11 cellular contexts compared by ENCODE assay signal in the genomic region with DNA sequence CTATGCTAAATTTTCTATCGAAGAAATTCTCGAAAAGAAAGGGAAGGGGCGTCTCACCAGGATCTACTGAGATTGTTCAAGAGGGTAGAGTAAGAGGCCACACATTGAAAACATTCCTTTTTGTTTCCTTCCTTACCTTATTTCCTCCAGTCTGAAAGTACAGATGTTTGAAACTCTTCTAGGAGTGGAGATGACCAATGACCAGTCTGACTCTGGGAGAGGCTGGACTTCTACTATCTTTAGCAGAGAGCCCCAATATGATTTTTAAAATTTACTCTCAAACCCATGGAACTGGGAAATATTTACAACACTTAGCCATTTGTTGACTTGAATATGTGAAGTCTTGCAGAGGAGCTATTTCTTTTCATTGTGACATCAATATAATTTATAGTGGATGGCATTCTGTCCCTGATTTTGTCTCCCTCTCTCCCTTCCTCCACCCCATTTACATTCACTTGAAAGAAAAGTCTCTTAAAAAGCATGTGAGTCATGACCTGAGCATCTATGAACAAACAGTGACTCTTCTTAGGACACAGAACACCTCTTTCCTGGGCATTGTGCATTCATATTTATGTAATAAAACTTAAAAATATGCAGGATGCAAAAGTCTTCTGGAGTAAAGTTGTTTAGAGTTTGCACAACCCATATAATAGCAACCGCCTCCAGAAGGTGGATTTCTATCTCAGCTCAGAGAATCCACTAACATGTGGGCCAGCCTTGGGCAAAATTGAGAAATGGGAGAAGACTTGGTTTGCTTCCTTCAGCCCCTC. TPM values are rescaled to one million over a fixed set of nuclear protein-coding genes. Genes with fewer than 3 reads are reported as not detected.
DNase-seq lines count a peak whose midpoint lies in the region; ATAC-seq and TF ChIP-seq lines count a peak whose summit lies in the region.
"Had no signal": no experiment of that assay in that cellular context is flagged by ENCODE, and none has a peak within 500 bp of the region (broad histone marks: within the 10 kb centered on the region; RNA-seq: fewer than 3 reads in every experiment).

No MANE protein-coding gene starts in this region.

- CTCF ChIA-PET in HEK293T (lab: Yijun Ruan, JAX), result interaction anchor here (1.2 kb wide), 1 partner anchor 12 kb away, joined by 3 read pairs; no protein-coding TSS in a partner anchor

- POLR2A ChIA-PET in HEK293T (lab: Yijun Ruan, JAX), result no interaction called here

- no peak for DNase-seq in left ventricle myocardium inferior
- DNase-seq in cardiac septum (ENCODE audit: low spot score), result no peak
- peak; percentile 49 for DNase-seq in adipocyte (ENCODE audit: low read depth)
- DNase-seq in kidney glomerular epithelial cell (lab: John Stamatoyannopoulos, UW), result peak; percentile 51
- no peak for DNase-seq in HEK293T (ENCODE audit: extremely low spot score)
- DNase-seq in hypothalamus (lab: John Stamatoyannopoulos, UW), result no peak
- DNase-seq in medulla oblongata (ENCODE audit: extremely low spot score), result no peak
- DNase-seq: effector CD8-positive, alpha-beta T cell; NCI-H2107; stimulated activated naive B cell treated with anti-CD40 and anti-IgM and Interleukin-4, amounts not matched to agents 10 μg/mL and 1 μg/mL and 100 μg/mL, for 72 hours had no signal

- H3K4me1 ChIP-seq in left ventricle myocardium inferior, result peaks cover 11% of the 10 kb centered on the region
- peaks cover 49% of the 10 kb centered on the region for H3K4me1 ChIP-seq in adipocyte (ENCODE audit: control insufficient read depth, insufficient read depth, low read length)

- H3K36me3 ChIP-seq in left ventricle myocardium inferior (no peaks in the 10 kb centered on the region), adipocyte (ENCODE audit: control insufficient read depth, insufficient read depth, low read length, severe bottlenecking) (no peaks in the 10 kb centered on the region)

- H3K9ac ChIP-seq in adipocyte (ENCODE audit: low read length), result peak overlapping the region; percentile 86

- H3K4me3 ChIP-seq in left ventricle myocardium inferior (no peak overlapping the region), adipocyte (ENCODE audit: low read length) (peak overlapping the region; percentile 62)

- H3K27ac ChIP-seq in left ventricle myocardium inferior (replicated peaks), result peak overlapping the region; percentile 11

- TF ChIP-seq CTCF in left ventricle myocardium inferior (IDR thresholded peaks at IDR 0.05; ENCODE audit: borderline replicate concordance), result no peak

- no peak for ATAC-seq in GM21737 (IDR thresholded peaks at IDR 0.05; ENCODE audit: unreplicated experiment)
- ATAC-seq: stimulated activated naive B cell treated with anti-CD40 and anti-IgM and Interleukin-4, amounts not matched to agents 10 μg/mL and 1 μg/mL and 100 μg/mL, for 72 hours had no signal

- H3K27me3 ChIP-seq in left ventricle myocardium inferior (ENCODE audit: low read depth) (peaks cover 8% of the 10 kb centered on the region), adipocyte (replicated peaks; ENCODE audit: control insufficient read depth, insufficient read depth, low read length) (no peaks in the 10 kb centered on the region)

- H3K9me3 ChIP-seq in left ventricle myocardium inferior (replicated peaks), result no peaks in the 10 kb centered on the region
- H3K9me3 ChIP-seq in adipocyte (ENCODE audit: control insufficient read depth, low read length), result no peaks in the 10 kb centered on the region

- intact Hi-C loops in left ventricle myocardium inferior (cut with micrococcal nuclease) (no loop called here), cardiac septum (cut with DNase I) (no loop called here)

TF ChIP-seq in HEK293T, 16 proteins besides CTCF, POLR2A, EP300 and RAD21:
- TF ChIP-seq FOXK2 (IDR thresholded peaks at IDR 0.05) (no peak), L3MBTL2 (conservative IDR thresholded peaks at IDR 0.05) (no peak), SUZ12 (IDR thresholded peaks at IDR 0.05) (no peak), CTBP1 (IDR thresholded peaks at IDR 0.05; ENCODE audit: borderline replicate concordance) (no peak), LEF1 (IDR thresholded peaks at IDR 0.05; ENCODE audit: borderline replicate concordance) (no peak), ZNF384 (IDR thresholded peaks at IDR 0.05) (no peak), HDGF (IDR thresholded peaks at IDR 0.05; ENCODE audit: borderline replicate concordance) (no peak), ELF4 (IDR thresholded peaks at IDR 0.05) (no peak), NFRKB (IDR thresholded peaks at IDR 0.05) (no peak), SP1 (IDR thresholded peaks at IDR 0.05) (no peak), FOXM1 (IDR thresholded peaks at IDR 0.05; ENCODE audit: borderline replicate concordance) (no peak), BHLHE40 (IDR thresholded peaks at IDR 0.05; ENCODE audit: borderline replicate concordance) (no peak), TARDBP (IDR thresholded peaks at IDR 0.05) (no peak), ARNT (IDR thresholded peaks at IDR 0.05) (no peak)
- TF ChIP-seq, protein P1, sequence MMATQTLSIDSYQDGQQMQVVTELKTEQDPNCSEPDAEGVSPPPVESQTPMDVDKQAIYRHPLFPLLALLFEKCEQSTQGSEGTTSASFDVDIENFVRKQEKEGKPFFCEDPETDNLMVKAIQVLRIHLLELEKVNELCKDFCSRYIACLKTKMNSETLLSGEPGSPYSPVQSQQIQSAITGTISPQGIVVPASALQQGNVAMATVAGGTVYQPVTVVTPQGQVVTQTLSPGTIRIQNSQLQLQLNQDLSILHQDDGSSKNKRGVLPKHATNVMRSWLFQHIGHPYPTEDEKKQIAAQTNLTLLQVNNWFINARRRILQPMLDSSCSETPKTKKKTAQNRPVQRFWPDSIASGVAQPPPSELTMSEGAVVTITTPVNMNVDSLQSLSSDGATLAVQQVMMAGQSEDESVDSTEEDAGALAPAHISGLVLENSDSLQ (IDR thresholded peaks at IDR 0.05), result no peak

RNA-seq across cellular contexts. Expression of a gene that starts 31.2 kb away (rescaled TPM):
- 2.9 TPM for total RNA-seq in left ventricle myocardium inferior
- 1.9 TPM for total RNA-seq in cardiac septum

Comparison
In these comparisons a context has a peak if more than half of its experiments do, and no peak if none do; other contexts are left out.
1. DNase-seq: peak in adipocyte (single experiment) and kidney glomerular epithelial cell (single experiment); none in left ventricle myocardium inferior (single experiment), cardiac septum (single experiment), HEK293T (single experiment), hypothalamus (0 of 51) and medulla oblongata (single experiment).